8 cellular contexts compared by ENCODE assay signal in genomic region chr1:236281286-236282158, GRCh38. TPM values are rescaled to one million over a fixed set of nuclear protein-coding genes. Genes with fewer than 3 reads are reported as not detected.
DNase-seq lines count a peak whose midpoint lies in the region; ATAC-seq and TF ChIP-seq lines count a peak whose summit lies in the region.

ERO1B (minus strand) TSS chr1:236281958; CDS start chr1:236281783, 175 bp downstream.

- peak within 1 kb of the TSS; percentile 53 for H3K27ac Mint-ChIP-seq in activated T-helper 2 cell treated with anti-CD3 and anti-CD28 coated beads, Interferon-gamma antibody, Interleukin-2, Interleukin-4, amounts not matched to agents 10 μg/mL and 5 μg/mL and 100 μg/mL, durations not matched to agents 14 hours and 24 hours and 36 hours
- peak within 1 kb of the TSS; percentile 34 to 80 for H3K27ac Mint-ChIP-seq in natural killer cell treated with Interleukin-12 subunit alpha and Interleukin-12 subunit beta and Interleukin-15 and Interleukin-18, amount 100 ng/mL, for 72 hours

- peak within 1 kb of the TSS; percentile 81 for H3K4me3 ChIP-seq in fibroblast of pulmonary artery (replicated peaks; ENCODE audit: low read depth, low read length)

- peaks cover 34% of the 10 kb centered on the region for H3K4me1 Mint-ChIP-seq in activated T-helper 2 cell treated with anti-CD3 and anti-CD28 coated beads, Interferon-gamma antibody, Interleukin-2, Interleukin-4, amounts not matched to agents 10 μg/mL and 5 μg/mL and 100 μg/mL, durations not matched to agents 14 hours and 24 hours and 36 hours (ENCODE audit: low read depth)
- peaks cover 36 to 48% of the 10 kb centered on the region in 2 donors for H3K4me1 Mint-ChIP-seq in natural killer cell treated with Interleukin-12 subunit alpha and Interleukin-12 subunit beta and Interleukin-15 and Interleukin-18, amount 100 ng/mL, for 72 hours (ENCODE audit: low read depth in 2 of 2)

- peak within 1 kb of the TSS; percentile 83 for H3K4me3 Mint-ChIP-seq in activated T-helper 2 cell treated with anti-CD3 and anti-CD28 coated beads, Interferon-gamma antibody, Interleukin-2, Interleukin-4, amounts not matched to agents 10 μg/mL and 5 μg/mL and 100 μg/mL, durations not matched to agents 14 hours and 24 hours and 36 hours (ENCODE audit: low read depth)
- H3K4me3 Mint-ChIP-seq in natural killer cell treated with Interleukin-12 subunit alpha and Interleukin-12 subunit beta and Interleukin-15 and Interleukin-18, amount 100 ng/mL, for 72 hours = peak within 1 kb of the TSS; percentile 85

- intact Hi-C loops in activated T-helper 2 cell treated with anti-CD3 and anti-CD28 coated beads, Interferon-gamma antibody, Interleukin-2, Interleukin-4, amounts not matched to agents 10 μg/mL and 5 μg/mL and 100 μg/mL, durations not matched to agents 14 hours and 24 hours and 36 hours (cut with micrococcal nuclease) = loop anchor here (1.0 to 5.0 kb wide), 5 partner anchors 139 to 514 kb away; partner anchors contain the start of genes GPR137B, LGALS8 and MTR

- peaks cover 20% of the 10 kb centered on the region for H3K27me3 Mint-ChIP-seq in activated T-helper 2 cell treated with anti-CD3 and anti-CD28 coated beads, Interferon-gamma antibody, Interleukin-2, Interleukin-4, amounts not matched to agents 10 μg/mL and 5 μg/mL and 100 μg/mL, durations not matched to agents 14 hours and 24 hours and 36 hours (ENCODE audit: low read depth)
- peaks cover 7 to 17% of the 10 kb centered on the region in 2 donors for H3K27me3 Mint-ChIP-seq in natural killer cell treated with Interleukin-12 subunit alpha and Interleukin-12 subunit beta and Interleukin-15 and Interleukin-18, amount 100 ng/mL, for 72 hours

- DNase-seq in ELF-1 (ENCODE audit: low read depth, low spot score) (peak; percentile 95), GOT3 (lab: John Stamatoyannopoulos, UW) (peak; percentile 94), LHCN-M2 (ENCODE audit: low read depth) (peak; percentile 89), RPMI8226 (peak; percentile 100), fibroblast of pulmonary artery (ENCODE audit: low read depth) (peak; percentile 93)
- DNase-seq in activated T-helper 2 cell treated with anti-CD3 and anti-CD28 coated beads, Interferon-gamma antibody, Interleukin-2, Interleukin-4, amounts not matched to agents 10 μg/mL and 5 μg/mL and 100 μg/mL, durations not matched to agents 14 hours and 24 hours and 36 hours (ENCODE audit: low spot score) = peak; percentile 96
- DNase-seq in natural killer cell treated with Interleukin-12 subunit alpha and Interleukin-12 subunit beta and Interleukin-15 and Interleukin-18, amount 100 ng/mL, for 72 hours (ENCODE audit: low spot score) = peak; percentile 99
- DNase-seq in stimulated activated naive CD4-positive, alpha-beta T cell treated with Interleukin-2 at 50 U/mL for 16 hours (lab: John Stamatoyannopoulos, UW) = peak; percentile 97

- peak; percentile 97 to 98 for ATAC-seq in natural killer cell treated with Interleukin-12 subunit alpha and Interleukin-12 subunit beta and Interleukin-15 and Interleukin-18, amount 100 ng/mL, for 72 hours

- TF ChIP-seq CTCF in fibroblast of pulmonary artery (IDR thresholded peaks at IDR 0.05; ENCODE audit: low read length, missing control alignments) = no peak

- peaks cover 2% of the 10 kb centered on the region for H3K36me3 Mint-ChIP-seq in activated T-helper 2 cell treated with anti-CD3 and anti-CD28 coated beads, Interferon-gamma antibody, Interleukin-2, Interleukin-4, amounts not matched to agents 10 μg/mL and 5 μg/mL and 100 μg/mL, durations not matched to agents 14 hours and 24 hours and 36 hours (ENCODE audit: low read depth)
- peaks cover under 1% of the 10 kb centered on the region for H3K36me3 Mint-ChIP-seq in natural killer cell treated with Interleukin-12 subunit alpha and Interleukin-12 subunit beta and Interleukin-15 and Interleukin-18, amount 100 ng/mL, for 72 hours

- peaks cover under 1% of the 10 kb centered on the region for H3K9me3 Mint-ChIP-seq in activated T-helper 2 cell treated with anti-CD3 and anti-CD28 coated beads, Interferon-gamma antibody, Interleukin-2, Interleukin-4, amounts not matched to agents 10 μg/mL and 5 μg/mL and 100 μg/mL, durations not matched to agents 14 hours and 24 hours and 36 hours
- H3K9me3 Mint-ChIP-seq in natural killer cell treated with Interleukin-12 subunit alpha and Interleukin-12 subunit beta and Interleukin-15 and Interleukin-18, amount 100 ng/mL, for 72 hours = peaks cover 3% of the 10 kb centered on the region

RNA-seq across cellular contexts. Expression of gene ERO1B, which starts in this region (rescaled TPM):
- 2.1 and 2.5 TPM in 2 replicates for total RNA-seq in LHCN-M2 (2014; rRNA removed)
- polyA plus RNA-seq in LHCN-M2 (2012) = 0.52 TPM
- 2.4 and 3.2 TPM in 2 replicates for total RNA-seq in activated T-helper 2 cell treated with anti-CD3 and anti-CD28 coated beads, Interferon-gamma antibody, Interleukin-2, Interleukin-4, amounts not matched to agents 10 μg/mL and 5 μg/mL and 100 μg/mL, durations not matched to agents 14 hours and 24 hours and 36 hours
- 10 to 100 TPM in 1 of 2 donors, 1 to 10 TPM in 1; 7.3 to 14.3 TPM for total RNA-seq in natural killer cell treated with Interleukin-12 subunit alpha and Interleukin-12 subunit beta and Interleukin-15 and Interleukin-18, amount 100 ng/mL, for 72 hours

Comparison
In these comparisons a context has a peak if more than half of its experiments do, and no peak if none do; other contexts are left out.
1. Peak in every context shown above with its lines: DNase-seq, ATAC-seq and H3K4me3 ChIP-seq.